Comparison of ENCODE assay signal across 23 cellular contexts in genomic region chr3:65173841-65174240, GRCh38.
DNase-seq lines count a peak whose midpoint lies in the region; ATAC-seq, FAIRE-seq and TF ChIP-seq lines count a peak whose summit lies in the region.
"Had no signal": no experiment of that assay in that cellular context is flagged by ENCODE, and none has a peak within 500 bp of the region (broad histone marks: within the 10 kb centered on the region; RNA-seq: fewer than 3 reads in every experiment).

No MANE protein-coding gene starts in this region.

- no peak for FAIRE-seq in astrocyte (lab: Jason Lieb, UNC)
- FAIRE-seq: A204.1, HTR-8/SVneo had no signal

- H3K27ac Mint-ChIP-seq in astrocyte (ENCODE audit: unreplicated experiment) = peak overlapping the region; percentile 18
- no peak overlapping the region for H3K27ac Mint-ChIP-seq in naive thymus-derived CD8-positive, alpha-beta T cell
- H3K27ac Mint-ChIP-seq: CD4-positive, CD25-positive, alpha-beta regulatory T cell; H9 had no signal

- H2BK15ac ChIP-seq in mesenchymal stem cell (ENCODE audit: low read depth, poor library complexity, severe bottlenecking) = no peak overlapping the region

- WGBS in mesenchymal stem cell = 77% methylated on average over 1 of the region's 2 CpGs

- no peak overlapping the region for H2AK5ac ChIP-seq in mesenchymal stem cell (ENCODE audit: low read length, severe bottlenecking)

- no peaks in the 10 kb centered on the region for H4K20me1 ChIP-seq in astrocyte (ENCODE audit: insufficient read depth, low read length)

- peaks cover 4% of the 10 kb centered on the region for H3K27me3 Mint-ChIP-seq in astrocyte (ENCODE audit: low read depth, unreplicated experiment)
- peaks cover 0 to 3% (median 0%) of the 10 kb centered on the region in 5 donors for H3K27me3 Mint-ChIP-seq in naive thymus-derived CD8-positive, alpha-beta T cell
- H3K27me3 Mint-ChIP-seq: CD4-positive, CD25-positive, alpha-beta regulatory T cell had no signal

- H3K18ac ChIP-seq in mesenchymal stem cell (ENCODE audit: low read depth in 1 of 2, low read length in 2 of 2) = no peak overlapping the region

- H3K27ac ChIP-seq in astrocyte (ENCODE audit: low read depth, low read length) (no peak overlapping the region), mesenchymal stem cell (ENCODE audit: low read length, poor library complexity, severe bottlenecking) (no peak overlapping the region), right atrium auricular region (no peak overlapping the region)
- H3K27ac ChIP-seq: Peyer's patch, SJCRH30 had no signal

- H3K9ac ChIP-seq in astrocyte (ENCODE audit: low read length) = no peak overlapping the region
- no peak overlapping the region for H3K9ac ChIP-seq in mesenchymal stem cell (ENCODE audit: low read length)

- H3K4me3 ChIP-seq in astrocyte (ENCODE audit: insufficient read depth, low read depth, low read length) (no peak overlapping the region), fibroblast of mammary gland (ENCODE audit: control insufficient read depth, low read depth, low read length) (no peak overlapping the region), mesenchymal stem cell (ENCODE audit: insufficient read depth in 1 of 2, low read depth in 1 of 2, low read length in 2 of 2) (no peak overlapping the region), right atrium auricular region (no peak overlapping the region)
- H3K4me3 ChIP-seq: Peyer's patch, SJCRH30 had no signal

- no peak overlapping the region for H2BK12ac ChIP-seq in mesenchymal stem cell (ENCODE audit: low read length in 2 of 2)

- H3K4me1 Mint-ChIP-seq in astrocyte (ENCODE audit: low read depth, unreplicated experiment) = peaks cover 4% of the 10 kb centered on the region
- H3K4me1 Mint-ChIP-seq in naive thymus-derived CD8-positive, alpha-beta T cell = no peaks in the 10 kb centered on the region
- H3K4me1 Mint-ChIP-seq: CD4-positive, CD25-positive, alpha-beta regulatory T cell had no signal

- H3K4me3 Mint-ChIP-seq in astrocyte (ENCODE audit: unreplicated experiment) = no peak overlapping the region
- H3K4me3 Mint-ChIP-seq in naive thymus-derived CD8-positive, alpha-beta T cell = no peak overlapping the region
- H3K4me3 Mint-ChIP-seq: CD4-positive, CD25-positive, alpha-beta regulatory T cell; H9 had no signal

- ATAC-seq in naive thymus-derived CD8-positive, alpha-beta T cell = no peak
- ATAC-seq in GM21515 (IDR thresholded peaks at IDR 0.05; ENCODE audit: unreplicated experiment) = no peak

- H3K79me2 ChIP-seq in astrocyte (ENCODE audit: insufficient read depth, low read length) = no peaks in the 10 kb centered on the region

- H3K4me2 ChIP-seq in astrocyte (ENCODE audit: low read length) (no peak overlapping the region), mesenchymal stem cell (ENCODE audit: low read length, poor library complexity, severe bottlenecking) (no peak overlapping the region)

- DNase-seq in GM03348 (ENCODE audit: low spot score) (peak; percentile 8), astrocyte (ENCODE audit: low read depth) (no peak), fibroblast of mammary gland (ENCODE audit: low read depth) (peak; percentile 62), mesenchymal stem cell (peak; percentile 33), right atrium auricular region (ENCODE audit: low spot score) (no peak)
- DNase-seq in naive thymus-derived CD8-positive, alpha-beta T cell = no peak
- DNase-seq: CD4-positive, CD25-positive, alpha-beta regulatory T cell; EL; GF-D8; H9; KG1; NCI-H1105; NCI-H146; NCI-H2029; NCI-H2171; NCI-H345; NCI-H524 treated with DMSO at 0.1 percent for 48 hours; NCI-H82; Peyer's patch; SJCRH30 had no signal

- H2BK120ac ChIP-seq in mesenchymal stem cell (ENCODE audit: low read depth, low read length) = no peak overlapping the region

- no peaks in the 10 kb centered on the region for H3K27me3 ChIP-seq in astrocyte (ENCODE audit: insufficient read depth, low read length)
- peaks cover 0 to 8% of the 10 kb centered on the region in 2 experiments for H3K27me3 ChIP-seq in mesenchymal stem cell (ENCODE audit: control insufficient read depth in 1 of 2, insufficient read depth in 1 of 2, low read length in 2 of 2)
- H3K27me3 ChIP-seq in right atrium auricular region = no peaks in the 10 kb centered on the region
- H3K27me3 ChIP-seq: Peyer's patch, SJCRH30 had no signal

- no peak overlapping the region for H2BK5ac ChIP-seq in mesenchymal stem cell (ENCODE audit: low read depth, low read length, poor library complexity, severe bottlenecking)

- H3K9me3 ChIP-seq in astrocyte (ENCODE audit: insufficient read depth, low read depth, low read length) = no peaks in the 10 kb centered on the region
- H3K9me3 ChIP-seq in mesenchymal stem cell (ENCODE audit: control insufficient read depth, low read length) = no peaks in the 10 kb centered on the region
- no peaks in the 10 kb centered on the region for H3K9me3 ChIP-seq in right atrium auricular region
- H3K9me3 ChIP-seq: Peyer's patch, SJCRH30 had no signal

- no peaks in the 10 kb centered on the region for H3K9me3 Mint-ChIP-seq in astrocyte (ENCODE audit: unreplicated experiment)
- peaks cover 0 to 16% (median 6%) of the 10 kb centered on the region in 9 donors for H3K9me3 Mint-ChIP-seq in naive thymus-derived CD8-positive, alpha-beta T cell
- H3K9me3 Mint-ChIP-seq: H9 had no signal

- no peak for TF ChIP-seq CTCF in astrocyte (IDR thresholded peaks at IDR 0.05; ENCODE audit: insufficient read depth, low read depth, low read length)
- no peak for TF ChIP-seq CTCF in fibroblast of mammary gland (conservative IDR thresholded peaks at IDR 0.05; ENCODE audit: control insufficient read depth, insufficient read depth, low read depth, low read length)
- TF ChIP-seq CTCF in right atrium auricular region (IDR thresholded peaks at IDR 0.05) = no peak

- POLR2A ChIA-PET in naive thymus-derived CD8-positive, alpha-beta T cell (lab: Charles Lee) = no interaction called here

- no peaks in the 10 kb centered on the region for H3K79me1 ChIP-seq in mesenchymal stem cell (replicated peaks; ENCODE audit: low read length, poor library complexity, severe bottlenecking)

- peaks cover 8% of the 10 kb centered on the region for H3K4me1 ChIP-seq in astrocyte (ENCODE audit: insufficient read depth, low read length)
- peaks cover 5% of the 10 kb centered on the region for H3K4me1 ChIP-seq in mesenchymal stem cell (ENCODE audit: control insufficient read depth, insufficient read depth, low read depth, low read length)
- H3K4me1 ChIP-seq in right atrium auricular region = peaks cover 0 to 11% of the 10 kb centered on the region in 2 donors
- H3K4me1 ChIP-seq: Peyer's patch, SJCRH30 had no signal

- H3K36me3 ChIP-seq in astrocyte (ENCODE audit: insufficient read depth, low read length) (no peaks in the 10 kb centered on the region), mesenchymal stem cell (ENCODE audit: control insufficient read depth in 1 of 2, insufficient read depth in 2 of 2, low read depth in 1 of 2, low read length in 2 of 2) (no peaks in the 10 kb centered on the region), right atrium auricular region (no peaks in the 10 kb centered on the region)
- H3K36me3 ChIP-seq: Peyer's patch, SJCRH30 had no signal

- H3K23ac ChIP-seq in mesenchymal stem cell (ENCODE audit: low read length in 2 of 2) = no peak overlapping the region

- no peak overlapping the region for H4K91ac ChIP-seq in mesenchymal stem cell (ENCODE audit: low read length)

- H3K14ac ChIP-seq in mesenchymal stem cell (ENCODE audit: low read length in 2 of 2) = no peak overlapping the region

- no peaks in the 10 kb centered on the region for H3K36me3 Mint-ChIP-seq in astrocyte (ENCODE audit: low read depth, unreplicated experiment)
- no peaks in the 10 kb centered on the region for H3K36me3 Mint-ChIP-seq in naive thymus-derived CD8-positive, alpha-beta T cell
- H3K36me3 Mint-ChIP-seq: CD4-positive, CD25-positive, alpha-beta regulatory T cell had no signal

- no peak overlapping the region for H4K8ac ChIP-seq in mesenchymal stem cell (ENCODE audit: low read length)

- H2AFZ ChIP-seq in astrocyte (ENCODE audit: low read depth, low read length) (no peak overlapping the region), mesenchymal stem cell (ENCODE audit: low read depth, low read length) (no peak overlapping the region)

- no peak overlapping the region for H3K4ac ChIP-seq in mesenchymal stem cell (ENCODE audit: low read depth in 1 of 2, low read length in 2 of 2)

Comparison
In these comparisons a context has a peak if more than half of its experiments do, and no peak if none do; other contexts are left out.
1. DNase-seq: peak in GM03348 (single experiment), fibroblast of mammary gland (single experiment) and mesenchymal stem cell (single experiment); none in astrocyte (single experiment), naive thymus-derived CD8-positive, alpha-beta T cell (0 of 10) and right atrium auricular region (single experiment).